11 cellular contexts compared by ENCODE assay signal in the genomic region with DNA sequence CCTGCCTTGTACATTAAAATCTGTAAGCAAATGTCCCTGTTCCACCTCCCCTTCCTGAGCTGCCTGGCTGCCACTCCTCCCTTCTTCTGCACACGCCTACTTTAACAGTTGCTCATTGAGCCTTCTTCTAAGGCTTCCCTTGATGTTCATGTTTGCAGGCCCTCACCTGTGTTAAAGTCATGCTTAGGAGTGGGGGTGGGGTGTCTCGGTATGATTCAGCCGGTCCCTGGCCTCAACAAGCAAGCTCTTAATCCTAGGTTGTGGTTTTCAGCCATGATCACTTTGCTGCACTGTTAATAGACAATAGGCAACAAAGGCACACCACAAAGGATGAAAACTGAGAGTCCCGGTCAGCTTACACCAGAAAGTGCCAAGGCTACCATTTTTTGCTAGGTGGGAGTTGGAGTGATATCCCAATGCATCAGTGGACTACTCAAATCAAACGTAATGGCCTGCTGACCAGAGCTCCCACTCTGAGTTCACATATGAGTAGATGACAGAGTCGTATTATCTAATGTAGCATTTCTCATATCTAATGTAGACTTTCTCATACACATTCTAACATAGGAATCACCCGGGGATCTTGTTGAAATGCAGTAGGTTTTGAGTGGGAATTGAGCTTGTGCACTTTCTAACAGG.
DNase-seq lines count a peak whose midpoint lies in the region; ATAC-seq, FAIRE-seq and TF ChIP-seq lines count a peak whose summit lies in the region.
"Had no signal": no experiment of that assay in that cellular context is flagged by ENCODE, and none has a peak within 500 bp of the region (broad histone marks: within the 10 kb centered on the region; RNA-seq: fewer than 3 reads in every experiment).

No MANE protein-coding gene starts in this region.

- no peaks in the 10 kb centered on the region for H3K9me3 Mint-ChIP-seq in T-helper 2 cell treated with Interferon-gamma antibody and Interleukin-4, amounts not matched to agents 5 μg/mL and 100 μg/mL, for 36 hours
- H3K9me3 Mint-ChIP-seq: naive B cell had no signal

- peak overlapping the region; percentile 78 for H3K27ac Mint-ChIP-seq in T-helper 2 cell treated with Interferon-gamma antibody and Interleukin-4, amounts not matched to agents 5 μg/mL and 100 μg/mL, for 36 hours
- H3K27ac Mint-ChIP-seq: activated naive CD8-positive, alpha-beta T cell; naive B cell had no signal

- TF ChIP-seq CTCF in D721Med (IDR thresholded peaks at IDR 0.05; ENCODE audit: insufficient read depth, missing control alignments) = no peak

- H3K4me1 Mint-ChIP-seq in T-helper 2 cell treated with Interferon-gamma antibody and Interleukin-4, amounts not matched to agents 5 μg/mL and 100 μg/mL, for 36 hours (ENCODE audit: low read depth) = peaks cover 76% of the 10 kb centered on the region

- H3K36me3 Mint-ChIP-seq in T-helper 2 cell treated with Interferon-gamma antibody and Interleukin-4, amounts not matched to agents 5 μg/mL and 100 μg/mL, for 36 hours (ENCODE audit: low read depth) = peaks cover 8% of the 10 kb centered on the region
- H3K36me3 Mint-ChIP-seq: naive B cell had no signal

- H3K4me3 Mint-ChIP-seq in T-helper 2 cell treated with Interferon-gamma antibody and Interleukin-4, amounts not matched to agents 5 μg/mL and 100 μg/mL, for 36 hours = peak overlapping the region; percentile 33
- H3K4me3 Mint-ChIP-seq: activated naive CD8-positive, alpha-beta T cell; naive B cell had no signal

- DNase-seq in T-helper 2 cell treated with Interferon-gamma antibody and Interleukin-4, amounts not matched to agents 5 μg/mL and 100 μg/mL, for 36 hours (ENCODE audit: low spot score) = peak; percentile 42
- peak; percentile 33 for DNase-seq in kidney tubule cell (ENCODE audit: low spot score)
- DNase-seq in CD1c-positive myeloid dendritic cell (ENCODE audit: extremely low spot score) = no peak
- DNase-seq in D721Med (ENCODE audit: insufficient read length, low spot score) = no peak
- DNase-seq in GM19239 (ENCODE audit: insufficient read length, low spot score) = no peak
- DNase-seq in amygdala (lab: John Stamatoyannopoulos, UW) = no peak
- DNase-seq: naive B cell, Peyer's patch had no signal

- ATAC-seq in GM18870 (IDR thresholded peaks at IDR 0.05; ENCODE audit: unreplicated experiment) (peak; percentile 64), HG02884 (IDR thresholded peaks at IDR 0.05; ENCODE audit: unreplicated experiment) (peak; percentile 83)

- FAIRE-seq in D721Med (lab: Jason Lieb, UNC) (no peak), GM19239 (lab: Jason Lieb, UNC) (no peak)

- H3K27me3 Mint-ChIP-seq in T-helper 2 cell treated with Interferon-gamma antibody and Interleukin-4, amounts not matched to agents 5 μg/mL and 100 μg/mL, for 36 hours (ENCODE audit: low read depth) = no peaks in the 10 kb centered on the region
- H3K27me3 Mint-ChIP-seq: activated naive CD8-positive, alpha-beta T cell; naive B cell had no signal

Comparison
In these comparisons a context has a peak if more than half of its experiments do, and no peak if none do; other contexts are left out.
1. DNase-seq: peak in T-helper 2 cell treated with Interferon-gamma antibody and Interleukin-4, amounts not matched to agents 5 μg/mL and 100 μg/mL, for 36 hours (single experiment) and kidney tubule cell (single experiment); none in CD1c-positive myeloid dendritic cell (single experiment), D721Med (single experiment), GM19239 (single experiment) and amygdala (0 of 56).